23 cellular contexts compared by ENCODE assay signal in genomic region chr19:46847528-46847927, GRCh38. TPM values are rescaled to one million over a fixed set of nuclear protein-coding genes. Genes with fewer than 3 reads are reported as not detected.
A peak's percentile ranks its signal among the peaks of the same experiment; 100 is the strongest.
DNase-seq lines count a peak whose midpoint lies in the region; ATAC-seq and TF ChIP-seq lines count a peak whose summit lies in the region.
"Had no signal": no experiment of that assay in that cellular context is flagged by ENCODE, and none has a peak within 500 bp of the region (broad histone marks: within the 10 kb centered on the region; RNA-seq: fewer than 3 reads in every experiment).

No MANE protein-coding gene starts in this region.

- POLR2A ChIA-PET in HCT116 (lab: Charles Lee), result no interaction called here

- TF ChIP-seq CTCF in BE2C (IDR thresholded peaks at IDR 0.05; ENCODE audit: low read depth, low read length) (no peak), HCT116 (IDR thresholded peaks at IDR 0.05 in 2 of 3, conservative IDR thresholded peaks at IDR 0.05 in 1 of 3; ENCODE audit: borderline replicate concordance in 1 of 3, insufficient read depth in 1 of 3, low read depth in 2 of 3, low read length in 2 of 3) (no peak), chondrocyte (IDR thresholded peaks at IDR 0.05) (no peak), neural progenitor cell (IDR thresholded peaks at IDR 0.05) (no peak)

- no peaks in the 10 kb centered on the region for H3K4me1 ChIP-seq in BE2C
- H3K4me1 ChIP-seq in HCT116 (ENCODE audit: control insufficient read depth in 1 of 2, insufficient read depth in 2 of 2, low read length in 2 of 2), result peaks cover 9 to 35% of the 10 kb centered on the region in 2 experiments
- H3K4me1 ChIP-seq in neural progenitor cell, result peaks cover 4% of the 10 kb centered on the region

- no peak overlapping the region for H3K4me3 ChIP-seq in BE2C (ENCODE audit: low read depth, low read length)
- no peak overlapping the region for H3K4me3 ChIP-seq in HCT116 (replicated peaks in 1 of 2; ENCODE audit: low read depth in 1 of 2, low read length in 2 of 2)
- no peak overlapping the region for H3K4me3 ChIP-seq in neural progenitor cell
- H3K4me3 ChIP-seq: body of pancreas, thoracic aorta had no signal

- H3K27ac ChIP-seq in HCT116 (ENCODE audit: low read depth, low read length) (peak overlapping the region; percentile 96; the same call in 1 of the 2 replicates), neural progenitor cell (no peak overlapping the region)
- H3K27ac ChIP-seq: body of pancreas, parathyroid adenoma, thoracic aorta had no signal

- H3K36me3 Mint-ChIP-seq in chondrocyte (ENCODE audit: low read depth) (peaks cover 13% of the 10 kb centered on the region), neural progenitor cell (peaks cover 16% of the 10 kb centered on the region)
- H3K36me3 Mint-ChIP-seq in activated T-helper 2 cell treated with anti-CD3 and anti-CD28 coated beads, Interferon-gamma antibody, Interleukin-2, Interleukin-4, amounts not matched to agents 10 μg/mL and 5 μg/mL and 100 μg/mL, durations not matched to agents 14 hours and 24 hours and 36 hours (ENCODE audit: low read depth), result peaks cover 23% of the 10 kb centered on the region

- intact Hi-C loops in HCT116 (cut with micrococcal nuclease), result no loop called here
- intact Hi-C loops in activated T-helper 2 cell treated with anti-CD3 and anti-CD28 coated beads, Interferon-gamma antibody, Interleukin-2, Interleukin-4, amounts not matched to agents 10 μg/mL and 5 μg/mL and 100 μg/mL, durations not matched to agents 14 hours and 24 hours and 36 hours (cut with micrococcal nuclease), result no loop called here

- H4K20me1 ChIP-seq in HCT116 (ENCODE audit: insufficient read depth) (no peaks in the 10 kb centered on the region), neural progenitor cell (ENCODE audit: low read depth) (peaks cover 19% of the 10 kb centered on the region)

- DNase-seq in BE2C (peak; percentile 39), HCT116 (ENCODE audit: low read depth, low spot score) (no peak), chondrocyte (ENCODE audit: low spot score) (peak; percentile 24), neural progenitor cell (ENCODE audit: low spot score) (no peak), GOT3 (lab: John Stamatoyannopoulos, UW) (no peak)
- no peak for DNase-seq in activated T-helper 2 cell treated with anti-CD3 and anti-CD28 coated beads, Interferon-gamma antibody, Interleukin-2, Interleukin-4, amounts not matched to agents 10 μg/mL and 5 μg/mL and 100 μg/mL, durations not matched to agents 14 hours and 24 hours and 36 hours (ENCODE audit: low spot score)
- DNase-seq: activated CD4-positive, alpha-beta T cell treated with anti-CD3 and anti-CD28 coated beads, Interleukin-2, amount 10 ng/mL, durations not matched to agents 24 days and 14 days; body of pancreas; CD4-positive, alpha-beta memory T cell; DMS53; endodermal cell; GDM1; Karpas-422; mammary epithelial cell; naive thymus-derived CD4-positive, alpha-beta T cell; NCI-H187 treated with DMSO at 0.1 percent for 48 hours; NCI-H774; Right ventricle myocardium superior had no signal

- peaks cover 17% of the 10 kb centered on the region for H3F3A ChIP-seq in neural progenitor cell (ENCODE audit: low read depth)

- peaks cover 25% of the 10 kb centered on the region for H3K4me1 Mint-ChIP-seq in chondrocyte (ENCODE audit: low read depth)
- peaks cover 16% of the 10 kb centered on the region for H3K4me1 Mint-ChIP-seq in neural progenitor cell
- peaks cover 16% of the 10 kb centered on the region for H3K4me1 Mint-ChIP-seq in activated T-helper 2 cell treated with anti-CD3 and anti-CD28 coated beads, Interferon-gamma antibody, Interleukin-2, Interleukin-4, amounts not matched to agents 10 μg/mL and 5 μg/mL and 100 μg/mL, durations not matched to agents 14 hours and 24 hours and 36 hours (ENCODE audit: low read depth)

- RAD21 ChIA-PET in HCT116 (lab: Charles Lee; ENCODE audit: low non-redundant PET in 1 of 2, low total read pairs in 2 of 2, uncharacterized antibody in 2 of 2, unreplicated experiment in 2 of 2), result no interaction called here

- H3K4me3 Mint-ChIP-seq in chondrocyte (ENCODE audit: unreplicated experiment) (no peak overlapping the region), neural progenitor cell (peak overlapping the region; percentile 0)
- no peak overlapping the region for H3K4me3 Mint-ChIP-seq in activated T-helper 2 cell treated with anti-CD3 and anti-CD28 coated beads, Interferon-gamma antibody, Interleukin-2, Interleukin-4, amounts not matched to agents 10 μg/mL and 5 μg/mL and 100 μg/mL, durations not matched to agents 14 hours and 24 hours and 36 hours (ENCODE audit: low read depth)
- H3K4me3 Mint-ChIP-seq: activated CD4-positive, alpha-beta T cell treated with anti-CD3 and anti-CD28 coated beads, Interleukin-2, amount 10 ng/mL, durations not matched to agents 24 days and 14 days; endodermal cell; stimulated activated memory B cell treated with anti-CD40 and anti-IgM and Interleukin-4, amounts not matched to agents 10 μg/mL and 1 μg/mL and 100 μg/mL, for 72 hours had no signal

- H3K79me2 ChIP-seq in HCT116 (ENCODE audit: insufficient read depth, low read length), result peaks cover 68% of the 10 kb centered on the region
- H3K79me2 ChIP-seq in neural progenitor cell (ENCODE audit: low read depth), result peaks cover 31% of the 10 kb centered on the region

- no peak for ATAC-seq in HCT116
- ATAC-seq in GM21717 (IDR thresholded peaks at IDR 0.05; ENCODE audit: unreplicated experiment), result no peak
- no peak for ATAC-seq in GM19328 (IDR thresholded peaks at IDR 0.05; ENCODE audit: unreplicated experiment)
- ATAC-seq: body of pancreas; naive thymus-derived CD4-positive, alpha-beta T cell; stimulated activated memory B cell treated with anti-CD40 and anti-IgM and Interleukin-4, amounts not matched to agents 10 μg/mL and 1 μg/mL and 100 μg/mL, for 72 hours had no signal

- no peak for TF ChIP-seq POLR2A in HCT116 (IDR thresholded peaks at IDR 0.05; ENCODE audit: borderline replicate concordance, extremely low read depth, insufficient read depth, insufficient read length)

- H3K27me3 Mint-ChIP-seq in chondrocyte (ENCODE audit: low read depth), result no peaks in the 10 kb centered on the region
- peaks cover 4% of the 10 kb centered on the region for H3K27me3 Mint-ChIP-seq in neural progenitor cell (ENCODE audit: insufficient read depth, low read depth)
- no peaks in the 10 kb centered on the region for H3K27me3 Mint-ChIP-seq in activated T-helper 2 cell treated with anti-CD3 and anti-CD28 coated beads, Interferon-gamma antibody, Interleukin-2, Interleukin-4, amounts not matched to agents 10 μg/mL and 5 μg/mL and 100 μg/mL, durations not matched to agents 14 hours and 24 hours and 36 hours (ENCODE audit: low read depth)
- H3K27me3 Mint-ChIP-seq: activated CD4-positive, alpha-beta T cell treated with anti-CD3 and anti-CD28 coated beads, Interleukin-2, amount 10 ng/mL, durations not matched to agents 24 days and 14 days; CD4-positive, alpha-beta memory T cell; stimulated activated memory B cell treated with anti-CD40 and anti-IgM and Interleukin-4, amounts not matched to agents 10 μg/mL and 1 μg/mL and 100 μg/mL, for 72 hours had no signal

- TF ChIP-seq RAD21 in HCT116 (IDR thresholded peaks at IDR 0.05; ENCODE audit: low read depth), result no peak

- no peaks in the 10 kb centered on the region for H3K9me3 Mint-ChIP-seq in chondrocyte (ENCODE audit: low read depth)
- no peaks in the 10 kb centered on the region for H3K9me3 Mint-ChIP-seq in neural progenitor cell
- H3K9me3 Mint-ChIP-seq in activated T-helper 2 cell treated with anti-CD3 and anti-CD28 coated beads, Interferon-gamma antibody, Interleukin-2, Interleukin-4, amounts not matched to agents 10 μg/mL and 5 μg/mL and 100 μg/mL, durations not matched to agents 14 hours and 24 hours and 36 hours, result no peaks in the 10 kb centered on the region
- H3K9me3 Mint-ChIP-seq: activated CD4-positive, alpha-beta T cell treated with anti-CD3 and anti-CD28 coated beads, Interleukin-2, amount 10 ng/mL, durations not matched to agents 24 days and 14 days; CD4-positive, alpha-beta memory T cell; endodermal cell; stimulated activated memory B cell treated with anti-CD40 and anti-IgM and Interleukin-4, amounts not matched to agents 10 μg/mL and 1 μg/mL and 100 μg/mL, for 72 hours had no signal

- H3K27ac Mint-ChIP-seq in chondrocyte (ENCODE audit: unreplicated experiment) (peak overlapping the region; percentile 18), neural progenitor cell (no peak overlapping the region)
- no peak overlapping the region for H3K27ac Mint-ChIP-seq in activated T-helper 2 cell treated with anti-CD3 and anti-CD28 coated beads, Interferon-gamma antibody, Interleukin-2, Interleukin-4, amounts not matched to agents 10 μg/mL and 5 μg/mL and 100 μg/mL, durations not matched to agents 14 hours and 24 hours and 36 hours
- H3K27ac Mint-ChIP-seq: activated CD4-positive, alpha-beta T cell treated with anti-CD3 and anti-CD28 coated beads, Interleukin-2, amount 10 ng/mL, durations not matched to agents 24 days and 14 days; endodermal cell; stimulated activated memory B cell treated with anti-CD40 and anti-IgM and Interleukin-4, amounts not matched to agents 10 μg/mL and 1 μg/mL and 100 μg/mL, for 72 hours had no signal

- CTCF ChIA-PET in HCT116 (lab: Charles Lee), result no interaction called here

- no peaks in the 10 kb centered on the region for H3K27me3 ChIP-seq in BE2C
- no peaks in the 10 kb centered on the region for H3K27me3 ChIP-seq in HCT116 (ENCODE audit: insufficient read depth, low read length)
- H3K27me3 ChIP-seq in neural progenitor cell, result no peaks in the 10 kb centered on the region
- H3K27me3 ChIP-seq: body of pancreas had no signal

- TSS peak; percentile 43 for BruUV-seq in HCT116 (replicated peaks; lab: Mats Ljungman, UMichigan)

- H3K9ac ChIP-seq in HCT116 (ENCODE audit: low read length) (0 out of 2 replicates have a peak overlapping the region, but pooled peaks have one; percentile 5), neural progenitor cell (no peak overlapping the region)
- H3K9ac ChIP-seq: parathyroid adenoma had no signal

- H3K9me2 ChIP-seq in HCT116 (ENCODE audit: insufficient read depth), result no peaks in the 10 kb centered on the region

- peaks cover 7% of the 10 kb centered on the region for H3K36me3 ChIP-seq in BE2C
- H3K36me3 ChIP-seq in HCT116 (ENCODE audit: control insufficient read depth in 1 of 2, insufficient read depth in 2 of 2, low read length in 2 of 2), result peaks cover 21 to 22% of the 10 kb centered on the region in 2 experiments
- no peaks in the 10 kb centered on the region for H3K36me3 ChIP-seq in neural progenitor cell

- H3K4me2 ChIP-seq in HCT116 (ENCODE audit: low read length) (no peak overlapping the region), neural progenitor cell (no peak overlapping the region)

- no peaks in the 10 kb centered on the region for H3K9me3 ChIP-seq in BE2C
- no peaks in the 10 kb centered on the region for H3K9me3 ChIP-seq in HCT116 (ENCODE audit: control insufficient read depth in 1 of 2, insufficient read depth in 1 of 2, low read depth in 1 of 2, low read length in 2 of 2)
- no peaks in the 10 kb centered on the region for H3K9me3 ChIP-seq in neural progenitor cell (ENCODE audit: low read depth)
- H3K9me3 ChIP-seq: body of pancreas, thoracic aorta had no signal

- H2AFZ ChIP-seq in HCT116 (ENCODE audit: low read depth, low read length, poor library complexity, severe bottlenecking), result no peak overlapping the region
- no peak overlapping the region for H2AFZ ChIP-seq in neural progenitor cell (replicated peaks)
- H2AFZ ChIP-seq: parathyroid adenoma had no signal

RNA-seq across cellular contexts. Expression of gene AP2S1, which starts 3.1 kb away (rescaled TPM):
- 195 TPM for polyA plus RNA-seq in BE2C (2012; ENCODE audit: insufficient read depth, insufficient read length, low read depth)
- 296 TPM for total RNA-seq in HCT116 (2021; ENCODE audit: unreplicated experiment)
- polyA plus RNA-seq in HCT116 (2012), result 311 and 325 TPM in 2 replicates
- 168 to 189 TPM (median 173 TPM) in 3 replicates for total RNA-seq in chondrocyte
- total RNA-seq in neural progenitor cell (ENCODE audit: low replicate concordance), result 104 and 120 TPM in 2 replicates
- total RNA-seq in activated T-helper 2 cell treated with anti-CD3 and anti-CD28 coated beads, Interferon-gamma antibody, Interleukin-2, Interleukin-4, amounts not matched to agents 10 μg/mL and 5 μg/mL and 100 μg/mL, durations not matched to agents 14 hours and 24 hours and 36 hours, result 94.0 and 102 TPM in 2 replicates

RNA-seq across cellular contexts. Expression of gene ARHGAP35, which starts 13.3 kb away (rescaled TPM):
- polyA plus RNA-seq in BE2C (2012; ENCODE audit: insufficient read depth, insufficient read length, low read depth), result 38.0 TPM
- total RNA-seq in HCT116 (2021; ENCODE audit: unreplicated experiment) (47.6 TPM), chondrocyte (60.1 to 70.9 TPM (median 70.2 TPM) in 3 replicates), neural progenitor cell (ENCODE audit: low replicate concordance) (38.4 and 43.3 TPM in 2 replicates)
- 29.0 and 30.2 TPM in 2 replicates for polyA plus RNA-seq in HCT116 (2012)
- total RNA-seq in activated T-helper 2 cell treated with anti-CD3 and anti-CD28 coated beads, Interferon-gamma antibody, Interleukin-2, Interleukin-4, amounts not matched to agents 10 μg/mL and 5 μg/mL and 100 μg/mL, durations not matched to agents 14 hours and 24 hours and 36 hours, result 25.5 and 28.5 TPM in 2 replicates

RNA-seq across cellular contexts. Expression of gene SLC1A5, which starts 59.1 kb away (rescaled TPM):
- polyA plus RNA-seq in BE2C (2012; ENCODE audit: insufficient read depth, insufficient read length, low read depth), result 164 TPM
- total RNA-seq in HCT116 (2021; ENCODE audit: unreplicated experiment) (284 TPM), chondrocyte (77.3 to 310 TPM (median 304 TPM) in 3 replicates), neural progenitor cell (ENCODE audit: low replicate concordance) (39.5 and 81.6 TPM in 2 replicates)
- 346 and 361 TPM in 2 replicates for polyA plus RNA-seq in HCT116 (2012)
- total RNA-seq in activated T-helper 2 cell treated with anti-CD3 and anti-CD28 coated beads, Interferon-gamma antibody, Interleukin-2, Interleukin-4, amounts not matched to agents 10 μg/mL and 5 μg/mL and 100 μg/mL, durations not matched to agents 14 hours and 24 hours and 36 hours, result 203 and 208 TPM in 2 replicates

Comparison
In these comparisons a context has a peak if more than half of its experiments do, and no peak if none do; other contexts are left out.
1. DNase-seq: peak in BE2C (single experiment) and chondrocyte (single experiment); none in HCT116 (single experiment), neural progenitor cell (single experiment), activated T-helper 2 cell treated with anti-CD3 and anti-CD28 coated beads, Interferon-gamma antibody, Interleukin-2, Interleukin-4, amounts not matched to agents 10 μg/mL and 5 μg/mL and 100 μg/mL, durations not matched to agents 14 hours and 24 hours and 36 hours (single experiment) and GOT3 (single experiment).